In genomic region chr7:99141756-99142726, GRCh38 we compare ENCODE assay signal across 8 cellular contexts. TPM values are rescaled to one million over a fixed set of nuclear protein-coding genes. Genes with fewer than 3 reads are reported as not detected.
A peak's percentile ranks its signal among the peaks of the same experiment; 100 is the strongest.
DNase-seq lines count a peak whose midpoint lies in the region; ATAC-seq lines count a peak whose summit lies in the region.

No MANE protein-coding gene starts in this region.

- H2AFZ ChIP-seq in mesenchymal stem cell (ENCODE audit: low read depth, low read length) = no peak overlapping the region

- peaks cover 5% of the 10 kb centered on the region for H3K27me3 Mint-ChIP-seq in CD4-positive, CD25-positive, alpha-beta regulatory T cell

- no peaks in the 10 kb centered on the region for H3K36me3 Mint-ChIP-seq in CD4-positive, CD25-positive, alpha-beta regulatory T cell

- H3K4me3 Mint-ChIP-seq in CD4-positive, CD25-positive, alpha-beta regulatory T cell = peak overlapping the region; percentile 88 to 99 (median 94)

- H3K36me3 ChIP-seq in CD4-positive, CD25-positive, alpha-beta regulatory T cell (ENCODE audit: control insufficient read depth, insufficient read depth, low read length) = peaks cover 2% of the 10 kb centered on the region
- H3K36me3 ChIP-seq in ectodermal cell (ENCODE audit: control insufficient read depth, insufficient read depth, low read length) (no peaks in the 10 kb centered on the region), mesenchymal stem cell (ENCODE audit: control insufficient read depth in 1 of 2, insufficient read depth in 2 of 2, low read depth in 1 of 2, low read length in 2 of 2) (peaks cover 0 to 2% of the 10 kb centered on the region in 2 experiments)

- peak overlapping the region; percentile 90 for H3K9ac ChIP-seq in mesenchymal stem cell (ENCODE audit: low read length)

- peaks cover under 1% of the 10 kb centered on the region for H3K27me3 ChIP-seq in CD4-positive, CD25-positive, alpha-beta regulatory T cell (ENCODE audit: control insufficient read depth, insufficient read depth, low read length)
- H3K27me3 ChIP-seq in ectodermal cell (ENCODE audit: control insufficient read depth, insufficient read depth, low read length, poor library complexity, severe bottlenecking) (no peaks in the 10 kb centered on the region), mesenchymal stem cell (ENCODE audit: control insufficient read depth in 1 of 2, insufficient read depth in 1 of 2, low read length in 2 of 2) (no peaks in the 10 kb centered on the region)

- H3K9me3 Mint-ChIP-seq in CD4-positive, CD25-positive, alpha-beta regulatory T cell = no peaks in the 10 kb centered on the region

- H2BK120ac ChIP-seq in mesenchymal stem cell (ENCODE audit: low read depth, low read length) = peak overlapping the region; percentile 11

- H3K14ac ChIP-seq in mesenchymal stem cell (ENCODE audit: low read length in 2 of 2) = no peak overlapping the region

- peak overlapping the region; percentile 44 for H2BK15ac ChIP-seq in mesenchymal stem cell (ENCODE audit: low read depth, poor library complexity, severe bottlenecking)

- peak overlapping the region; percentile 15 for H2BK5ac ChIP-seq in mesenchymal stem cell (ENCODE audit: low read depth, low read length, poor library complexity, severe bottlenecking)

- H2AK5ac ChIP-seq in mesenchymal stem cell (ENCODE audit: low read length, severe bottlenecking) = peak overlapping the region; percentile 43

- H3K27ac ChIP-seq in CD4-positive, CD25-positive, alpha-beta regulatory T cell (ENCODE audit: insufficient read depth, low read length, poor library complexity, severe bottlenecking) = peak overlapping the region; percentile 88
- H3K27ac ChIP-seq in ectodermal cell (ENCODE audit: insufficient read depth, low read depth, low read length, poor library complexity, severe bottlenecking) = peak overlapping the region; percentile 94
- H3K27ac ChIP-seq in mesenchymal stem cell (ENCODE audit: low read length, poor library complexity, severe bottlenecking) = peak overlapping the region; percentile 92

- no peak overlapping the region for H3K23ac ChIP-seq in mesenchymal stem cell (ENCODE audit: low read length in 2 of 2)

- peak overlapping the region; percentile 82 for H3K4me3 ChIP-seq in CD4-positive, CD25-positive, alpha-beta regulatory T cell (ENCODE audit: low read depth, low read length)
- H3K4me3 ChIP-seq in ectodermal cell (ENCODE audit: insufficient read depth, low read depth, low read length) (peak overlapping the region; percentile 81), mesenchymal stem cell (ENCODE audit: insufficient read depth in 1 of 2, low read depth in 1 of 2, low read length in 2 of 2) (peak overlapping the region; percentile 59 to 88)

- peak overlapping the region; percentile 39 to 54 for H3K4ac ChIP-seq in mesenchymal stem cell (ENCODE audit: low read depth in 1 of 2, low read length in 2 of 2)

- WGBS in ectodermal cell, 2 experiments = 22 to 25% methylated on average over 30 of the region's 30 CpGs
- WGBS in mesenchymal stem cell = 35% methylated on average over 30 of the region's 30 CpGs

- H3K18ac ChIP-seq in mesenchymal stem cell (ENCODE audit: low read depth in 1 of 2, low read length in 2 of 2) = peak overlapping the region; percentile 52 to 70

- H3K27ac Mint-ChIP-seq in CD4-positive, CD25-positive, alpha-beta regulatory T cell = peak overlapping the region; percentile 91 to 99 (median 99)

- peak; percentile 44 to 49 for ATAC-seq in CD4-positive, CD25-positive, alpha-beta regulatory T cell (ENCODE audit: low read depth in 2 of 2)
- ATAC-seq in GM18511 (IDR thresholded peaks at IDR 0.05; ENCODE audit: unreplicated experiment) = no peak
- no peak for ATAC-seq in HG02571 (IDR thresholded peaks at IDR 0.05; ENCODE audit: unreplicated experiment)

- H3K4me2 ChIP-seq in mesenchymal stem cell (ENCODE audit: low read length, poor library complexity, severe bottlenecking) = peak overlapping the region; percentile 79

- peak overlapping the region in 1 of 2 experiments; percentile 51 for H2BK12ac ChIP-seq in mesenchymal stem cell (ENCODE audit: low read length in 2 of 2)

- H4K8ac ChIP-seq in mesenchymal stem cell (ENCODE audit: low read length) = peak overlapping the region; percentile 56

- no peaks in the 10 kb centered on the region for H3K79me1 ChIP-seq in mesenchymal stem cell (replicated peaks; ENCODE audit: low read length, poor library complexity, severe bottlenecking)

- H3K4me1 ChIP-seq in CD4-positive, CD25-positive, alpha-beta regulatory T cell (ENCODE audit: control insufficient read depth, insufficient read depth, low read length, poor library complexity, severe bottlenecking) = peaks cover 22% of the 10 kb centered on the region
- H3K4me1 ChIP-seq in ectodermal cell (ENCODE audit: control insufficient read depth, insufficient read depth, low read length) (peaks cover 35% of the 10 kb centered on the region), mesenchymal stem cell (ENCODE audit: control insufficient read depth, insufficient read depth, low read depth, low read length) (peaks cover 9% of the 10 kb centered on the region)

- H4K91ac ChIP-seq in mesenchymal stem cell (ENCODE audit: low read length) = peak overlapping the region; percentile 14

- H3K4me1 Mint-ChIP-seq in CD4-positive, CD25-positive, alpha-beta regulatory T cell = peaks cover 25 to 69% (median 41%) of the 10 kb centered on the region in 4 donors

- DNase-seq in CD4-positive, CD25-positive, alpha-beta regulatory T cell = peak; percentile 63 to 75 (median 68)
- DNase-seq in MV-4-11 (lab: John Stamatoyannopoulos, UW) = peak; percentile 75
- peak; percentile 77 for DNase-seq in activated CD8-positive, alpha-beta memory T cell treated with anti-CD3 and anti-CD28 coated beads for 24 hours
- peak; percentile 78 for DNase-seq in mesenchymal stem cell
- peak; percentile 32 to 64 (median 38) for DNase-seq in stimulated activated CD4-positive, alpha-beta T cell treated with anti-CD3 and anti-CD28 coated beads, TNF-alpha, amount 100 ng/mL, for 24 hours (ENCODE audit: low read depth in 3 of 3)

- no peaks in the 10 kb centered on the region for H3K9me3 ChIP-seq in CD4-positive, CD25-positive, alpha-beta regulatory T cell (ENCODE audit: control insufficient read depth in 2 of 2, low read length in 2 of 2)
- H3K9me3 ChIP-seq in ectodermal cell (ENCODE audit: control insufficient read depth, low read length) (no peaks in the 10 kb centered on the region), mesenchymal stem cell (ENCODE audit: control insufficient read depth, low read length) (no peaks in the 10 kb centered on the region)

RNA-seq across cellular contexts. Expression of gene SMURF1, which starts 1.9 kb away (rescaled TPM):
- 35.3 TPM for total RNA-seq in CD4-positive, CD25-positive, alpha-beta regulatory T cell
- 1 to 10 TPM; 1.3 to 2.1 (median 1.6) TPM for polyA plus RNA-seq in CD4-positive, CD25-positive, alpha-beta regulatory T cell
- 32.1 TPM for polyA plus RNA-seq in ectodermal cell (2013, experiment 1 of 4)
- 37.5 TPM for polyA plus RNA-seq in ectodermal cell (2013, experiment 2 of 4)
- 21.8 TPM for polyA plus RNA-seq in ectodermal cell (2013, experiment 3 of 4)
- polyA plus RNA-seq in ectodermal cell (2013, experiment 4 of 4) = 25.4 TPM
- polyA plus RNA-seq in mesenchymal stem cell (2013, experiment 1 of 2) = 11.8 TPM
- 12.5 TPM for polyA plus RNA-seq in mesenchymal stem cell (2013, experiment 2 of 2)

Comparison
In these comparisons a context has a peak if more than half of its experiments do, and no peak if none do; other contexts are left out.
1. ATAC-seq: peak in CD4-positive, CD25-positive, alpha-beta regulatory T cell (2 of 2); none in GM18511 (single experiment) and HG02571 (single experiment).
2. Peak in every context shown above with its lines, with median percentiles within 50 percentile points of each other: DNase-seq, H3K27ac ChIP-seq and H3K4me3 ChIP-seq.